ENCODE assay signal across 1 cellular context in the genomic region with DNA sequence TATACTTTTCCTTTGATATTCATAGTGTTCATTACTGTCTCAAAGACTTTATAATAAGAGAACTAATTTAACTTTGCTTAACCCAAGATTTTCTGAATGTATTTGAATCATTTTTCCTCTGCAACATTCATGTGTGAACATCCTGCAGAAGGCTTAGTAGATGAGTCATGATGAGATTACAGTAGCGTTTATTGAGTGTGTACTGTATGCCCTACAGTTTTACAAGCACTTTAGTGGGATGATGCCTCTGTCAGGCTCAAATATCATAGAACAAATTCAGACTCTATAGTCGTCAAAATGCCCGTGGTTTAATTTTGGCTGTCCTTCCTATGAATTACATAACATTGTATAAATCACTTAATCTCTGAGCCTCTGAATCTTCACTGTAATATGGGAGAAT.
TF ChIP-seq lines count a peak whose summit lies in the region.

No MANE protein-coding gene starts in this region.

TF ChIP-seq in SK-N-SH, 30 proteins besides CTCF, POLR2A, EP300 and RAD21 (continued from another document):
- TF ChIP-seq REST (IDR thresholded peaks at IDR 0.05; ENCODE audit: low read depth, low read length): no peak
TF ChIP-seq in SK-N-SH: peak in this region for 0.
